Comparison of ENCODE assay signal across 16 cellular contexts in the genomic region with DNA sequence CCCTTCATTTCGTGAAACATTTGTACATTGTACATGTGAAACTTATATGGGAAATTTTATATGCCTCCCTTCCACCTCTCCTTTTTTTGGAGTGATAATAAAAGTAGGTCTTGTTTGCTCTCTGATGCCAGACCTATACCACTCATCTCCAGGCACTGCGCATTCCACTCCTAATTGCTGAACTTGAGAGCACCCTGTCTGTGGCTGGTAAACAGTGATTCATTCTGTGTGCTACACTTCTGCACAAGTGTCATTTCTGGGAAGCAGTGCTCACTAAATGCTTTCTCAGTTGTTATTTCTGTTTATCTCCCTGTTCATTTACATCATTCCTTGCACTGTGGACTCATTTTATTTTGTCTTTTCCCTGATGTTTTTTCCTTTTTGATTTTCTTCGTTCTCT. TPM values are rescaled to one million over a fixed set of nuclear protein-coding genes. Genes with fewer than 3 reads are reported as not detected.
DNase-seq lines count a peak whose midpoint lies in the region; ATAC-seq and TF ChIP-seq lines count a peak whose summit lies in the region.
"Had no signal": no experiment of that assay in that cellular context is flagged by ENCODE, and none has a peak within 500 bp of the region (broad histone marks: within the 10 kb centered on the region; RNA-seq: fewer than 3 reads in every experiment).

No MANE protein-coding gene starts in this region.

- H3K4me1 Mint-ChIP-seq in CD8-positive, alpha-beta T cell (ENCODE audit: low read depth) = no peaks in the 10 kb centered on the region
- H3K4me1 Mint-ChIP-seq: GM23338 had no signal

- DNase-seq in NCI-H1417 (lab: John Stamatoyannopoulos, UW) (peak; percentile 57 to 82 (median 78)), NCI-H1417 treated with DMSO at 0.1 percent for 48 hours (lab: John Stamatoyannopoulos, UW) (no peak), NCI-H345 treated with DMSO at 0.1 percent for 48 hours (lab: John Stamatoyannopoulos, UW; ENCODE audit: unreplicated experiment) (peak; percentile 8), fibroblast of pulmonary artery (ENCODE audit: low read depth) (peak; percentile 41), OCI-M1 (lab: John Stamatoyannopoulos, UW) (no peak), activated gamma-delta T cell treated with Interleukin-2 at 50 U/mL for 16 hours (no peak)
- DNase-seq in CD8-positive, alpha-beta T cell = no peak
- DNase-seq: activated CD4-positive, alpha-beta T cell treated with anti-CD3 and anti-CD28 coated beads for 4 hours; left colon; NCI-H526 treated with DMSO at 0.1 percent for 48 hours; stimulated activated CD4-positive, alpha-beta T cell treated with anti-CD3 and anti-CD28 coated beads, Interleukin-2, amount 100 ng/mL, for 48 hours; stomach had no signal

- no peak overlapping the region for H3K27ac ChIP-seq in CD8-positive, alpha-beta T cell (ENCODE audit: low read depth, low read length)
- H3K27ac ChIP-seq: 22Rv1, stomach had no signal

- H3K9ac ChIP-seq in skeletal muscle satellite cell (ENCODE audit: low read depth, low read length) = no peak overlapping the region

- no peaks in the 10 kb centered on the region for H3K9me3 ChIP-seq in skeletal muscle satellite cell (replicated peaks; ENCODE audit: low read length)
- no peaks in the 10 kb centered on the region for H3K9me3 ChIP-seq in CD8-positive, alpha-beta T cell (ENCODE audit: low read length)
- H3K9me3 ChIP-seq: stomach had no signal

- H3K9me3 Mint-ChIP-seq in CD8-positive, alpha-beta T cell = peaks cover 3% of the 10 kb centered on the region

- no peak overlapping the region for H3K4me3 Mint-ChIP-seq in CD8-positive, alpha-beta T cell
- H3K4me3 Mint-ChIP-seq: GM23338 had no signal

- intact Hi-C loops in CD8-positive, alpha-beta T cell (cut with DNase I, micrococcal nuclease) = no loop called here

- H3K27ac Mint-ChIP-seq in CD8-positive, alpha-beta T cell = no peak overlapping the region
- H3K27ac Mint-ChIP-seq: GM23338 had no signal

- H3K4me3 ChIP-seq in fibroblast of pulmonary artery (replicated peaks; ENCODE audit: low read depth, low read length) = no peak overlapping the region
- H3K4me3 ChIP-seq in skeletal muscle satellite cell (ENCODE audit: low read length) = no peak overlapping the region
- H3K4me3 ChIP-seq in CD8-positive, alpha-beta T cell (ENCODE audit: low read depth, low read length) = no peak overlapping the region
- H3K4me3 ChIP-seq: GM23338, stomach had no signal

- CTCF ChIA-PET in CD8-positive, alpha-beta T cell (lab: Charles Lee) = interaction anchor here (1.3 kb wide), 1 partner anchor 15 kb away, joined by 3 read pairs; a partner anchor contains a TSS

- TF ChIP-seq CTCF in fibroblast of pulmonary artery (IDR thresholded peaks at IDR 0.05; ENCODE audit: low read length, missing control alignments) = no peak
- TF ChIP-seq CTCF in CD8-positive, alpha-beta T cell (IDR thresholded peaks at IDR 0.05) = no peak

- H3K36me3 ChIP-seq in skeletal muscle satellite cell (ENCODE audit: insufficient read depth, low read length) = no peaks in the 10 kb centered on the region
- no peaks in the 10 kb centered on the region for H3K36me3 ChIP-seq in CD8-positive, alpha-beta T cell (ENCODE audit: insufficient read depth, low read length)
- H3K36me3 ChIP-seq: stomach had no signal

- H3K4me2 ChIP-seq in skeletal muscle satellite cell (ENCODE audit: low read length) = peak overlapping the region; percentile 6
- H3K4me2 ChIP-seq: GM23338 had no signal

- no peaks in the 10 kb centered on the region for H3K36me3 Mint-ChIP-seq in CD8-positive, alpha-beta T cell

- H3K4me1 ChIP-seq in skeletal muscle satellite cell (ENCODE audit: control insufficient read depth, insufficient read depth, low read length) = peaks cover 17% of the 10 kb centered on the region
- no peaks in the 10 kb centered on the region for H3K4me1 ChIP-seq in CD8-positive, alpha-beta T cell (ENCODE audit: insufficient read depth, low read length)
- H3K4me1 ChIP-seq: stomach had no signal

- ATAC-seq in CD8-positive, alpha-beta T cell = no peak
- ATAC-seq: GM23338, left colon had no signal

- H3K27me3 Mint-ChIP-seq in CD8-positive, alpha-beta T cell (ENCODE audit: low read depth) = peaks cover 3% of the 10 kb centered on the region

- POLR2A ChIA-PET in CD8-positive, alpha-beta T cell (lab: Charles Lee) = no interaction called here

- H3K27me3 ChIP-seq in skeletal muscle satellite cell (ENCODE audit: control insufficient read depth, insufficient read depth, low read length) = no peaks in the 10 kb centered on the region
- no peaks in the 10 kb centered on the region for H3K27me3 ChIP-seq in CD8-positive, alpha-beta T cell (ENCODE audit: insufficient read depth, low read length)
- H3K27me3 ChIP-seq: stomach had no signal

RNA-seq across cellular contexts. Expression of a gene that starts 15.6 kb away (rescaled TPM):
- 0.76 and 2.0 TPM in 2 replicates for total RNA-seq in skeletal muscle satellite cell (2012; rRNA removed)
- not detected for total RNA-seq in CD8-positive, alpha-beta T cell
- total RNA-seq: G401 had no signal

Comparison
In these comparisons a context has a peak if more than half of its experiments do, and no peak if none do; other contexts are left out.
1. DNase-seq: peak in NCI-H1417 (3 of 3), NCI-H345 treated with DMSO at 0.1 percent for 48 hours (single experiment) and fibroblast of pulmonary artery (single experiment); none in NCI-H1417 treated with DMSO at 0.1 percent for 48 hours (single experiment), OCI-M1 (single experiment), CD8-positive, alpha-beta T cell (0 of 7) and activated gamma-delta T cell treated with Interleukin-2 at 50 U/mL for 16 hours (single experiment).